In genomic region chr11:65899356-65900124, GRCh38 we compare ENCODE assay signal across 1 cellular context.
TF ChIP-seq lines count a peak whose summit lies in the region.

No MANE protein-coding gene starts in this region.

TF ChIP-seq in HepG2, 621 proteins besides CTCF, POLR2A, EP300 and RAD21 (continued from another document and continues in another):
- TF ChIP-seq, protein P1, sequence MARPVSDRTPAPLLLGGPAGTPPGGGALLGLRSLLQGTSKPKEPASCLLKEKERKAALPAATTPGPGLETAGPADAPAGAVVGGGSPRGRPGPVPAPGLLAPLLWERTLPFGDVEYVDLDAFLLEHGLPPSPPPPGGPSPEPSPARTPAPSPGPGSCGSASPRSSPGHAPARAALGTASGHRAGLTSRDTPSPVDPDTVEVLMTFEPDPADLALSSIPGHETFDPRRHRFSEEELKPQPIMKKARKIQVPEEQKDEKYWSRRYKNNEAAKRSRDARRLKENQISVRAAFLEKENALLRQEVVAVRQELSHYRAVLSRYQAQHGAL (CRISPR knock-in tag; IDR thresholded peaks at IDR 0.05; ENCODE audit: not compliant biosample characterization): no peak
- TF ChIP-seq ZNF234 (CRISPR knock-in tag; conservative IDR thresholded peaks at IDR 0.05) (no peak), ARNTL (CRISPR knock-in tag; IDR thresholded peaks at IDR 0.05) (peak; percentile 82; the same call in 1 of the 2 replicates), ZNF484 (CRISPR knock-in tag; IDR thresholded peaks at IDR 0.05; ENCODE audit: borderline replicate concordance, low read depth) (no peak), PHB2 (IDR thresholded peaks at IDR 0.05; ENCODE audit: partially characterized antibody) (no peak), FOSL2 (CRISPR knock-in tag; IDR thresholded peaks at IDR 0.05) (peak; percentile 92), PPARG (CRISPR knock-in tag; conservative IDR thresholded peaks at IDR 0.05) (peak; percentile 31; the same call in 1 of the 2 replicates), SALL1 (CRISPR knock-in tag; IDR thresholded peaks at IDR 0.05) (peak; percentile 77), DMAP1 (CRISPR knock-in tag; IDR thresholded peaks at IDR 0.05) (peak; percentile 90), ZNF558 (CRISPR knock-in tag; IDR thresholded peaks at IDR 0.05; ENCODE audit: borderline replicate concordance) (peak; percentile 19; the same call in 1 of the 2 replicates), MAFK (conservative IDR thresholded peaks at IDR 0.05 in 1 of 2, IDR thresholded peaks at IDR 0.05 in 1 of 2; ENCODE audit: low read length in 2 of 2) (peak; percentile 1 to 53; a peak in 1 of 4 replicates), MTA3 (CRISPR knock-in tag; IDR thresholded peaks at IDR 0.05) (no peak), NR2F2 (IDR thresholded peaks at IDR 0.05; ENCODE audit: borderline replicate concordance, low read depth) (no peak), ZNF839 (CRISPR knock-in tag; IDR thresholded peaks at IDR 0.05; ENCODE audit: borderline replicate concordance) (no peak), SMAD3 (CRISPR knock-in tag; IDR thresholded peaks at IDR 0.05) (no peak), ZNF777 (CRISPR knock-in tag; IDR thresholded peaks at IDR 0.05) (peak; percentile 94), ZNF564 (CRISPR knock-in tag; IDR thresholded peaks at IDR 0.05) (no peak), ZNF460 (CRISPR knock-in tag; IDR thresholded peaks at IDR 0.05; ENCODE audit: borderline replicate concordance) (no peak), ZC3H13 (CRISPR knock-in tag; IDR thresholded peaks at IDR 0.05) (peak; percentile 89; the same call in 1 of the 2 replicates), PRMT3 (CRISPR knock-in tag; IDR thresholded peaks at IDR 0.05; ENCODE audit: borderline replicate concordance, low read depth) (no peak), ZFP82 (CRISPR knock-in tag; IDR thresholded peaks at IDR 0.05; ENCODE audit: borderline replicate concordance) (peak; percentile 92; the same call in 1 of the 2 replicates), MEIS2 (CRISPR knock-in tag; IDR thresholded peaks at IDR 0.05) (no peak), ZBTB21 (CRISPR knock-in tag; IDR thresholded peaks at IDR 0.05) (no peak), FUBP1 (CRISPR knock-in tag; IDR thresholded peaks at IDR 0.05; ENCODE audit: borderline replicate concordance) (no peak), RFX1 (IDR thresholded peaks at IDR 0.05) (no peak), ZNF30 (CRISPR knock-in tag; IDR thresholded peaks at IDR 0.05) (peak; percentile 79; the same call in 1 of the 2 replicates), HES4 (CRISPR knock-in tag; IDR thresholded peaks at IDR 0.05; ENCODE audit: borderline replicate concordance) (peak; percentile 32; the same call in 1 of the 2 replicates), ZFP91 (CRISPR knock-in tag; IDR thresholded peaks at IDR 0.05; ENCODE audit: borderline replicate concordance) (peak; percentile 73; the same call in 1 of the 2 replicates), TEAD3 (CRISPR knock-in tag; optimal IDR thresholded peaks at IDR 0.05; ENCODE audit: borderline replicate concordance) (no peak), HOMEZ (CRISPR knock-in tag; IDR thresholded peaks at IDR 0.05; ENCODE audit: low read depth) (no peak), ZNF782 (CRISPR knock-in tag; IDR thresholded peaks at IDR 0.05; ENCODE audit: borderline replicate concordance) (no peak)
- TF ChIP-seq, protein P2, sequence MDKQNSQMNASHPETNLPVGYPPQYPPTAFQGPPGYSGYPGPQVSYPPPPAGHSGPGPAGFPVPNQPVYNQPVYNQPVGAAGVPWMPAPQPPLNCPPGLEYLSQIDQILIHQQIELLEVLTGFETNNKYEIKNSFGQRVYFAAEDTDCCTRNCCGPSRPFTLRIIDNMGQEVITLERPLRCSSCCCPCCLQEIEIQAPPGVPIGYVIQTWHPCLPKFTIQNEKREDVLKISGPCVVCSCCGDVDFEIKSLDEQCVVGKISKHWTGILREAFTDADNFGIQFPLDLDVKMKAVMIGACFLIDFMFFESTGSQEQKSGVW (CRISPR knock-in tag; IDR thresholded peaks at IDR 0.05; ENCODE audit: borderline replicate concordance): 0 out of 2 replicates have a peak, but pooled peaks have one; percentile 33
- TF ChIP-seq, protein P3, sequence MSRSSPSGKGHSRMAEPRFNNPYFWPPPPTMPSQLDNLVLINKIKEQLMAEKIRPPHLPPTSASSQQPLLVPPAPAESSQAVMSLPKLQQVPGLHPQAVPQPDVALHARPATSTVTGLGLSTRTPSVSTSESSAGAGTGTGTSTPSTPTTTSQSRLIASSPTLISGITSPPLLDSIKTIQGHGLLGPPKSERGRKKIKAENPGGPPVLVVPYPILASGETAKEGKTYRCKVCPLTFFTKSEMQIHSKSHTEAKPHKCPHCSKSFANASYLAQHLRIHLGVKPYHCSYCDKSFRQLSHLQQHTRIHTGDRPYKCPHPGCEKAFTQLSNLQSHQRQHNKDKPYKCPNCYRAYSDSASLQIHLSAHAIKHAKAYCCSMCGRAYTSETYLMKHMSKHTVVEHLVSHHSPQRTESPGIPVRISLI (CRISPR knock-in tag; IDR thresholded peaks at IDR 0.05; ENCODE audit: borderline replicate concordance): no peak
- TF ChIP-seq, protein P4, sequence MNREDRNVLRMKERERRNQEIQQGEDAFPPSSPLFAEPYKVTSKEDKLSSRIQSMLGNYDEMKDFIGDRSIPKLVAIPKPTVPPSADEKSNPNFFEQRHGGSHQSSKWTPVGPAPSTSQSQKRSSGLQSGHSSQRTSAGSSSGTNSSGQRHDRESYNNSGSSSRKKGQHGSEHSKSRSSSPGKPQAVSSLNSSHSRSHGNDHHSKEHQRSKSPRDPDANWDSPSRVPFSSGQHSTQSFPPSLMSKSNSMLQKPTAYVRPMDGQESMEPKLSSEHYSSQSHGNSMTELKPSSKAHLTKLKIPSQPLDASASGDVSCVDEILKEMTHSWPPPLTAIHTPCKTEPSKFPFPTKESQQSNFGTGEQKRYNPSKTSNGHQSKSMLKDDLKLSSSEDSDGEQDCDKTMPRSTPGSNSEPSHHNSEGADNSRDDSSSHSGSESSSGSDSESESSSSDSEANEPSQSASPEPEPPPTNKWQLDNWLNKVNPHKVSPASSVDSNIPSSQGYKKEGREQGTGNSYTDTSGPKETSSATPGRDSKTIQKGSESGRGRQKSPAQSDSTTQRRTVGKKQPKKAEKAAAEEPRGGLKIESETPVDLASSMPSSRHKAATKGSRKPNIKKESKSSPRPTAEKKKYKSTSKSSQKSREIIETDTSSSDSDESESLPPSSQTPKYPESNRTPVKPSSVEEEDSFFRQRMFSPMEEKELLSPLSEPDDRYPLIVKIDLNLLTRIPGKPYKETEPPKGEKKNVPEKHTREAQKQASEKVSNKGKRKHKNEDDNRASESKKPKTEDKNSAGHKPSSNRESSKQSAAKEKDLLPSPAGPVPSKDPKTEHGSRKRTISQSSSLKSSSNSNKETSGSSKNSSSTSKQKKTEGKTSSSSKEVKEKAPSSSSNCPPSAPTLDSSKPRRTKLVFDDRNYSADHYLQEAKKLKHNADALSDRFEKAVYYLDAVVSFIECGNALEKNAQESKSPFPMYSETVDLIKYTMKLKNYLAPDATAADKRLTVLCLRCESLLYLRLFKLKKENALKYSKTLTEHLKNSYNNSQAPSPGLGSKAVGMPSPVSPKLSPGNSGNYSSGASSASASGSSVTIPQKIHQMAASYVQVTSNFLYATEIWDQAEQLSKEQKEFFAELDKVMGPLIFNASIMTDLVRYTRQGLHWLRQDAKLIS (CRISPR knock-in tag; IDR thresholded peaks at IDR 0.05): no peak; the same call in 1 of the 2 replicates
- TF ChIP-seq, protein P5, sequence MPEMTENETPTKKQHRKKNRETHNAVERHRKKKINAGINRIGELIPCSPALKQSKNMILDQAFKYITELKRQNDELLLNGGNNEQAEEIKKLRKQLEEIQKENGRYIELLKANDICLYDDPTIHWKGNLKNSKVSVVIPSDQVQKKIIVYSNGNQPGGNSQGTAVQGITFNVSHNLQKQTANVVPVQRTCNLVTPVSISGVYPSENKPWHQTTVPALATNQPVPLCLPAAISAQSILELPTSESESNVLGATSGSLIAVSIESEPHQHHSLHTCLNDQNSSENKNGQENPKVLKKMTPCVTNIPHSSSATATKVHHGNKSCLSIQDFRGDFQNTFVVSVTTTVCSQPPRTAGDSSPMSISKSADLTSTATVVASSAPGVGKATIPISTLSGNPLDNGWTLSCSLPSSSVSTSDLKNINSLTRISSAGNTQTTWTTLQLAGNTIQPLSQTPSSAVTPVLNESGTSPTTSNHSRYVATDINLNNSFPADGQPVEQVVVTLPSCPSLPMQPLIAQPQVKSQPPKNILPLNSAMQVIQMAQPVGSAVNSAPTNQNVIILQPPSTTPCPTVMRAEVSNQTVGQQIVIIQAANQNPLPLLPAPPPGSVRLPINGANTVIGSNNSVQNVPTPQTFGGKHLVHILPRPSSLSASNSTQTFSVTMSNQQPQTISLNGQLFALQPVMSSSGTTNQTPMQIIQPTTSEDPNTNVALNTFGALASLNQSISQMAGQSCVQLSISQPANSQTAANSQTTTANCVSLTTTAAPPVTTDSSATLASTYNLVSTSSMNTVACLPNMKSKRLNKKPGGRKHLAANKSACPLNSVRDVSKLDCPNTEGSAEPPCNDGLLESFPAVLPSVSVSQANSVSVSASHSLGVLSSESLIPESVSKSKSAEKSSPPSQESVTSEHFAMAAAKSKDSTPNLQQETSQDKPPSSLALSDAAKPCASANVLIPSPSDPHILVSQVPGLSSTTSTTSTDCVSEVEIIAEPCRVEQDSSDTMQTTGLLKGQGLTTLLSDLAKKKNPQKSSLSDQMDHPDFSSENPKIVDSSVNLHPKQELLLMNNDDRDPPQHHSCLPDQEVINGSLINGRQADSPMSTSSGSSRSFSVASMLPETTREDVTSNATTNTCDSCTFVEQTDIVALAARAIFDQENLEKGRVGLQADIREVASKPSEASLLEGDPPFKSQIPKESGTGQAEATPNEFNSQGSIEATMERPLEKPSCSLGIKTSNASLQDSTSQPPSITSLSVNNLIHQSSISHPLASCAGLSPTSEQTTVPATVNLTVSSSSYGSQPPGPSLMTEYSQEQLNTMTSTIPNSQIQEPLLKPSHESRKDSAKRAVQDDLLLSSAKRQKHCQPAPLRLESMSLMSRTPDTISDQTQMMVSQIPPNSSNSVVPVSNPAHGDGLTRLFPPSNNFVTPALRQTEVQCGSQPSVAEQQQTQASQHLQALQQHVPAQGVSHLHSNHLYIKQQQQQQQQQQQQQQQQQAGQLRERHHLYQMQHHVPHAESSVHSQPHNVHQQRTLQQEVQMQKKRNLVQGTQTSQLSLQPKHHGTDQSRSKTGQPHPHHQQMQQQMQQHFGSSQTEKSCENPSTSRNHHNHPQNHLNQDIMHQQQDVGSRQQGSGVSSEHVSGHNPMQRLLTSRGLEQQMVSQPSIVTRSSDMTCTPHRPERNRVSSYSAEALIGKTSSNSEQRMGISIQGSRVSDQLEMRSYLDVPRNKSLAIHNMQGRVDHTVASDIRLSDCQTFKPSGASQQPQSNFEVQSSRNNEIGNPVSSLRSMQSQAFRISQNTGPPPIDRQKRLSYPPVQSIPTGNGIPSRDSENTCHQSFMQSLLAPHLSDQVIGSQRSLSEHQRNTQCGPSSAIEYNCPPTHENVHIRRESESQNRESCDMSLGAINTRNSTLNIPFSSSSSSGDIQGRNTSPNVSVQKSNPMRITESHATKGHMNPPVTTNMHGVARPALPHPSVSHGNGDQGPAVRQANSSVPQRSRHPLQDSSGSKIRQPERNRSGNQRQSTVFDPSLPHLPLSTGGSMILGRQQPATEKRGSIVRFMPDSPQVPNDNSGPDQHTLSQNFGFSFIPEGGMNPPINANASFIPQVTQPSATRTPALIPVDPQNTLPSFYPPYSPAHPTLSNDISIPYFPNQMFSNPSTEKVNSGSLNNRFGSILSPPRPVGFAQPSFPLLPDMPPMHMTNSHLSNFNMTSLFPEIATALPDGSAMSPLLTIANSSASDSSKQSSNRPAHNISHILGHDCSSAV (CRISPR knock-in tag; IDR thresholded peaks at IDR 0.05; ENCODE audit: borderline replicate concordance): no peak
- TF ChIP-seq, protein P6, sequence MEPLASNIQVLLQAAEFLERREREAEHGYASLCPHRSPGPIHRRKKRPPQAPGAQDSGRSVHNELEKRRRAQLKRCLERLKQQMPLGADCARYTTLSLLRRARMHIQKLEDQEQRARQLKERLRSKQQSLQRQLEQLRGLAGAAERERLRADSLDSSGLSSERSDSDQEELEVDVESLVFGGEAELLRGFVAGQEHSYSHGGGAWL (CRISPR knock-in tag; IDR thresholded peaks at IDR 0.05): peak; percentile 88; the same call in 1 of the 2 replicates
- TF ChIP-seq, protein P7, sequence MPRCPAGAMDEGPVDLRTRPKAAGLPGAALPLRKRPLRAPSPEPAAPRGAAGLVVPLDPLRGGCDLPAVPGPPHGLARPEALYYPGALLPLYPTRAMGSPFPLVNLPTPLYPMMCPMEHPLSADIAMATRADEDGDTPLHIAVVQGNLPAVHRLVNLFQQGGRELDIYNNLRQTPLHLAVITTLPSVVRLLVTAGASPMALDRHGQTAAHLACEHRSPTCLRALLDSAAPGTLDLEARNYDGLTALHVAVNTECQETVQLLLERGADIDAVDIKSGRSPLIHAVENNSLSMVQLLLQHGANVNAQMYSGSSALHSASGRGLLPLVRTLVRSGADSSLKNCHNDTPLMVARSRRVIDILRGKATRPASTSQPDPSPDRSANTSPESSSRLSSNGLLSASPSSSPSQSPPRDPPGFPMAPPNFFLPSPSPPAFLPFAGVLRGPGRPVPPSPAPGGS (CRISPR knock-in tag; IDR thresholded peaks at IDR 0.05): peak; percentile 86; the same call in 1 of the 2 replicates
